1 cellular context compared by ENCODE assay signal in the genomic region with DNA sequence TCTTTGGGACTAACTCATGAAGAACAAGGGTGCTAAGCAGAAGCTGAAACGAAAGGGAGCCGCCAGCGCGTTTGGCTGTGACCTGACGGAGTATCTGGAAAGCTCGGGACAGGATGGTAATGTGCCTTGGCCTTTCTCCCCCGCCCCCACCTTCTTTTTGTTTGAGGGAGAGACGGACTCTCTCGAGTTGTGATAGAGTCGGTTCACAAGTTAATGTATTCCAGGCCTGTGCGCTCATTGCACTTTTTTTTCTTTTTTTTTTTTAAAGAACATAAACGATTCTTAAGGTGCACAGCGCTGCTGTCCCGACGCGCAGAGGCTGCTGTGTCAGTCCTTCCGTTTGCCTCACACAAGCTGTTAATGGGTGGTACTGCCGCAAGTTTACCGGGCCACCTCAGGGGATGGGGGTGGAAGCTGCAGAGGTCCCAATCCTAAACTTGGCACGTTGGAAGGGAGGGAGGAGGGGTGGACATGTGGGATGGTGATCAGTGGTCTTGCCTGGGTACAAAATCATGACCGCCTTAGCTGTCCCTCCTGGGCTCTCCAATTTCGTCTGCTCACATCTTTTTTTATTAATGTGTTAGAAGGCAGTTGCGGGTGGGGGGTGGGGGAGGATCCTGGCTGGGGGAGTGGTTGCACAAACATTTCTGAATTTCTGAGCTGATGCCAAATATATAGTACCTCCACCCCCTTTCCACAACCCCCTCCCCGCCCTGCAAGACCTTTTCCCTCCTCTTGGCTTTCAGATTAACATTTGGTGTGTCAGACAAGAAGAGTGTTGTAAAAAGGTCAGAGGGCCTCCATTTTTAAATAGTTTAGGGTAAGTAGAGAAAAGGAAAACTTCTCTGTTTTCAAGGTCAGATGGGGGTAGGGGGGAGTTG.
TF ChIP-seq lines count a peak whose summit lies in the region.

No MANE protein-coding gene starts in this region.

TF ChIP-seq in GM12878, 131 proteins besides CTCF, POLR2A, EP300 and RAD21 (continues in another document):
- TF ChIP-seq, protein P1, sequence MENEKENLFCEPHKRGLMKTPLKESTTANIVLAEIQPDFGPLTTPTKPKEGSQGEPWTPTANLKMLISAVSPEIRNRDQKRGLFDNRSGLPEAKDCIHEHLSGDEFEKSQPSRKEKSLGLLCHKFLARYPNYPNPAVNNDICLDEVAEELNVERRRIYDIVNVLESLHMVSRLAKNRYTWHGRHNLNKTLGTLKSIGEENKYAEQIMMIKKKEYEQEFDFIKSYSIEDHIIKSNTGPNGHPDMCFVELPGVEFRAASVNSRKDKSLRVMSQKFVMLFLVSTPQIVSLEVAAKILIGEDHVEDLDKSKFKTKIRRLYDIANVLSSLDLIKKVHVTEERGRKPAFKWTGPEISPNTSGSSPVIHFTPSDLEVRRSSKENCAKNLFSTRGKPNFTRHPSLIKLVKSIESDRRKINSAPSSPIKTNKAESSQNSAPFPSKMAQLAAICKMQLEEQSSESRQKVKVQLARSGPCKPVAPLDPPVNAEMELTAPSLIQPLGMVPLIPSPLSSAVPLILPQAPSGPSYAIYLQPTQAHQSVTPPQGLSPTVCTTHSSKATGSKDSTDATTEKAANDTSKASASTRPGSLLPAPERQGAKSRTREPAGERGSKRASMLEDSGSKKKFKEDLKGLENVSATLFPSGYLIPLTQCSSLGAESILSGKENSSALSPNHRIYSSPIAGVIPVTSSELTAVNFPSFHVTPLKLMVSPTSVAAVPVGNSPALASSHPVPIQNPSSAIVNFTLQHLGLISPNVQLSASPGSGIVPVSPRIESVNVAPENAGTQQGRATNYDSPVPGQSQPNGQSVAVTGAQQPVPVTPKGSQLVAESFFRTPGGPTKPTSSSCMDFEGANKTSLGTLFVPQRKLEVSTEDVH (IDR thresholded peaks at IDR 0.05; ENCODE audit: low read depth, partially characterized antibody): no peak
- TF ChIP-seq POU2F2 (IDR thresholded peaks at IDR 0.05; ENCODE audit: borderline replicate concordance, low read depth, low read length) (no peak), HDGF (IDR thresholded peaks at IDR 0.05) (no peak), CHD4 (IDR thresholded peaks at IDR 0.05) (no peak), PRDM15 (CRISPR knock-in tag; IDR thresholded peaks at IDR 0.05) (no peak), BCL3 (IDR thresholded peaks at IDR 0.05; ENCODE audit: borderline replicate concordance, insufficient read depth, low read depth, low read length, poor library complexity, severe bottlenecking) (no peak), PAX8 (IDR thresholded peaks at IDR 0.05) (no peak), IKZF1 (conservative IDR thresholded peaks at IDR 0.05) (no peak), ZNF384 (IDR thresholded peaks at IDR 0.05; ENCODE audit: borderline replicate concordance, low read depth, low read length) (peak; percentile 64; the same call in 1 of the 2 replicates), NR2C2 (IDR thresholded peaks at IDR 0.05; ENCODE audit: borderline replicate concordance, control insufficient read depth, insufficient read length, low read depth) (no peak), CREB1 (IDR thresholded peaks at IDR 0.05; ENCODE audit: low read depth) (0 out of 2 replicates have a peak, but pooled peaks have one; percentile 34), PKNOX1 (IDR thresholded peaks at IDR 0.05) (no peak), CHD1 (IDR thresholded peaks at IDR 0.05; ENCODE audit: low read depth, low read length) (no peak)
- TF ChIP-seq, protein P2, sequence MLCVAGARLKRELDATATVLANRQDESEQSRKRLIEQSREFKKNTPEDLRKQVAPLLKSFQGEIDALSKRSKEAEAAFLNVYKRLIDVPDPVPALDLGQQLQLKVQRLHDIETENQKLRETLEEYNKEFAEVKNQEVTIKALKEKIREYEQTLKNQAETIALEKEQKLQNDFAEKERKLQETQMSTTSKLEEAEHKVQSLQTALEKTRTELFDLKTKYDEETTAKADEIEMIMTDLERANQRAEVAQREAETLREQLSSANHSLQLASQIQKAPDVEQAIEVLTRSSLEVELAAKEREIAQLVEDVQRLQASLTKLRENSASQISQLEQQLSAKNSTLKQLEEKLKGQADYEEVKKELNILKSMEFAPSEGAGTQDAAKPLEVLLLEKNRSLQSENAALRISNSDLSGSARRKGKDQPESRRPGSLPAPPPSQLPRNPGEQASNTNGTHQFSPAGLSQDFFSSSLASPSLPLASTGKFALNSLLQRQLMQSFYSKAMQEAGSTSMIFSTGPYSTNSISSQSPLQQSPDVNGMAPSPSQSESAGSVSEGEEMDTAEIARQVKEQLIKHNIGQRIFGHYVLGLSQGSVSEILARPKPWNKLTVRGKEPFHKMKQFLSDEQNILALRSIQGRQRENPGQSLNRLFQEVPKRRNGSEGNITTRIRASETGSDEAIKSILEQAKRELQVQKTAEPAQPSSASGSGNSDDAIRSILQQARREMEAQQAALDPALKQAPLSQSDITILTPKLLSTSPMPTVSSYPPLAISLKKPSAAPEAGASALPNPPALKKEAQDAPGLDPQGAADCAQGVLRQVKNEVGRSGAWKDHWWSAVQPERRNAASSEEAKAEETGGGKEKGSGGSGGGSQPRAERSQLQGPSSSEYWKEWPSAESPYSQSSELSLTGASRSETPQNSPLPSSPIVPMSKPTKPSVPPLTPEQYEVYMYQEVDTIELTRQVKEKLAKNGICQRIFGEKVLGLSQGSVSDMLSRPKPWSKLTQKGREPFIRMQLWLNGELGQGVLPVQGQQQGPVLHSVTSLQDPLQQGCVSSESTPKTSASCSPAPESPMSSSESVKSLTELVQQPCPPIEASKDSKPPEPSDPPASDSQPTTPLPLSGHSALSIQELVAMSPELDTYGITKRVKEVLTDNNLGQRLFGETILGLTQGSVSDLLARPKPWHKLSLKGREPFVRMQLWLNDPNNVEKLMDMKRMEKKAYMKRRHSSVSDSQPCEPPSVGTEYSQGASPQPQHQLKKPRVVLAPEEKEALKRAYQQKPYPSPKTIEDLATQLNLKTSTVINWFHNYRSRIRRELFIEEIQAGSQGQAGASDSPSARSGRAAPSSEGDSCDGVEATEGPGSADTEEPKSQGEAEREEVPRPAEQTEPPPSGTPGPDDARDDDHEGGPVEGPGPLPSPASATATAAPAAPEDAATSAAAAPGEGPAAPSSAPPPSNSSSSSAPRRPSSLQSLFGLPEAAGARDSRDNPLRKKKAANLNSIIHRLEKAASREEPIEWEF (IDR thresholded peaks at IDR 0.05; ENCODE audit: insufficient replicate concordance, low read depth, low read length): no peak
- TF ChIP-seq, protein P3, sequence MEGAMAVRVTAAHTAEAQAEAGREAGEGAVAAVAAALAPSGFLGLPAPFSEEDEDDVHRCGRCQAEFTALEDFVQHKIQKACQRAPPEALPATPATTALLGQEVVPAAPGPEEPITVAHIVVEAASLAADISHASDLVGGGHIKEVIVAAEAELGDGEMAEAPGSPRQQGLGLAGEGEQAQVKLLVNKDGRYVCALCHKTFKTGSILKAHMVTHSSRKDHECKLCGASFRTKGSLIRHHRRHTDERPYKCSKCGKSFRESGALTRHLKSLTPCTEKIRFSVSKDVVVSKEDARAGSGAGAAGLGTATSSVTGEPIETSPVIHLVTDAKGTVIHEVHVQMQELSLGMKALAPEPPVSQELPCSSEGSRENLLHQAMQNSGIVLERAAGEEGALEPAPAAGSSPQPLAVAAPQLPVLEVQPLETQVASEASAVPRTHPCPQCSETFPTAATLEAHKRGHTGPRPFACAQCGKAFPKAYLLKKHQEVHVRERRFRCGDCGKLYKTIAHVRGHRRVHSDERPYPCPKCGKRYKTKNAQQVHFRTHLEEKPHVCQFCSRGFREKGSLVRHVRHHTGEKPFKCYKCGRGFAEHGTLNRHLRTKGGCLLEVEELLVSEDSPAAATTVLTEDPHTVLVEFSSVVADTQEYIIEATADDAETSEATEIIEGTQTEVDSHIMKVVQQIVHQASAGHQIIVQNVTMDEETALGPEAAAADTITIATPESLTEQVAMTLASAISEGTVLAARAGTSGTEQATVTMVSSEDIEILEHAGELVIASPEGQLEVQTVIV (IDR thresholded peaks at IDR 0.05; ENCODE audit: borderline replicate concordance, partially characterized antibody): no peak
- TF ChIP-seq, protein P4, sequence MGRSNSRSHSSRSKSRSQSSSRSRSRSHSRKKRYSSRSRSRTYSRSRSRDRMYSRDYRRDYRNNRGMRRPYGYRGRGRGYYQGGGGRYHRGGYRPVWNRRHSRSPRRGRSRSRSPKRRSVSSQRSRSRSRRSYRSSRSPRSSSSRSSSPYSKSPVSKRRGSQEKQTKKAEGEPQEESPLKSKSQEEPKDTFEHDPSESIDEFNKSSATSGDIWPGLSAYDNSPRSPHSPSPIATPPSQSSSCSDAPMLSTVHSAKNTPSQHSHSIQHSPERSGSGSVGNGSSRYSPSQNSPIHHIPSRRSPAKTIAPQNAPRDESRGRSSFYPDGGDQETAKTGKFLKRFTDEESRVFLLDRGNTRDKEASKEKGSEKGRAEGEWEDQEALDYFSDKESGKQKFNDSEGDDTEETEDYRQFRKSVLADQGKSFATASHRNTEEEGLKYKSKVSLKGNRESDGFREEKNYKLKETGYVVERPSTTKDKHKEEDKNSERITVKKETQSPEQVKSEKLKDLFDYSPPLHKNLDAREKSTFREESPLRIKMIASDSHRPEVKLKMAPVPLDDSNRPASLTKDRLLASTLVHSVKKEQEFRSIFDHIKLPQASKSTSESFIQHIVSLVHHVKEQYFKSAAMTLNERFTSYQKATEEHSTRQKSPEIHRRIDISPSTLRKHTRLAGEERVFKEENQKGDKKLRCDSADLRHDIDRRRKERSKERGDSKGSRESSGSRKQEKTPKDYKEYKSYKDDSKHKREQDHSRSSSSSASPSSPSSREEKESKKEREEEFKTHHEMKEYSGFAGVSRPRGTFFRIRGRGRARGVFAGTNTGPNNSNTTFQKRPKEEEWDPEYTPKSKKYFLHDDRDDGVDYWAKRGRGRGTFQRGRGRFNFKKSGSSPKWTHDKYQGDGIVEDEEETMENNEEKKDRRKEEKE (IDR thresholded peaks at IDR 0.05): no peak
- TF ChIP-seq, protein P5, sequence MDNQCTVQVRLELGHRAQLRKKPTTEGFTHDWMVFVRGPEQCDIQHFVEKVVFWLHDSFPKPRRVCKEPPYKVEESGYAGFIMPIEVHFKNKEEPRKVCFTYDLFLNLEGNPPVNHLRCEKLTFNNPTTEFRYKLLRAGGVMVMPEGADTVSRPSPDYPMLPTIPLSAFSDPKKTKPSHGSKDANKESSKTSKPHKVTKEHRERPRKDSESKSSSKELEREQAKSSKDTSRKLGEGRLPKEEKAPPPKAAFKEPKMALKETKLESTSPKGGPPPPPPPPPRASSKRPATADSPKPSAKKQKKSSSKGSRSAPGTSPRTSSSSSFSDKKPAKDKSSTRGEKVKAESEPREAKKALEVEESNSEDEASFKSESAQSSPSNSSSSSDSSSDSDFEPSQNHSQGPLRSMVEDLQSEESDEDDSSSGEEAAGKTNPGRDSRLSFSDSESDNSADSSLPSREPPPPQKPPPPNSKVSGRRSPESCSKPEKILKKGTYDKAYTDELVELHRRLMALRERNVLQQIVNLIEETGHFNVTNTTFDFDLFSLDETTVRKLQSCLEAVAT (IDR thresholded peaks at IDR 0.05): peak; percentile 57; the same call in 1 of the 2 replicates
- TF ChIP-seq, protein P6, sequence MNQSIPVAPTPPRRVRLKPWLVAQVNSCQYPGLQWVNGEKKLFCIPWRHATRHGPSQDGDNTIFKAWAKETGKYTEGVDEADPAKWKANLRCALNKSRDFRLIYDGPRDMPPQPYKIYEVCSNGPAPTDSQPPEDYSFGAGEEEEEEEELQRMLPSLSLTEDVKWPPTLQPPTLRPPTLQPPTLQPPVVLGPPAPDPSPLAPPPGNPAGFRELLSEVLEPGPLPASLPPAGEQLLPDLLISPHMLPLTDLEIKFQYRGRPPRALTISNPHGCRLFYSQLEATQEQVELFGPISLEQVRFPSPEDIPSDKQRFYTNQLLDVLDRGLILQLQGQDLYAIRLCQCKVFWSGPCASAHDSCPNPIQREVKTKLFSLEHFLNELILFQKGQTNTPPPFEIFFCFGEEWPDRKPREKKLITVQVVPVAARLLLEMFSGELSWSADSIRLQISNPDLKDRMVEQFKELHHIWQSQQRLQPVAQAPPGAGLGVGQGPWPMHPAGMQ (IDR thresholded peaks at IDR 0.05; ENCODE audit: borderline replicate concordance): no peak
